1 cellular context compared by ENCODE assay signal in genomic region chrX:70254909-70255308, GRCh38.
A peak's percentile ranks its signal among the peaks of the same experiment; 100 is the strongest.
TF ChIP-seq lines count a peak whose summit lies in the region.

No MANE protein-coding gene starts in this region.

TF ChIP-seq in HepG2, 621 proteins besides CTCF, POLR2A, EP300 and RAD21:
- no peak for TF ChIP-seq ZNF547 (CRISPR knock-in tag; IDR thresholded peaks at IDR 0.05)
- no peak for TF ChIP-seq ZBTB42 (CRISPR knock-in tag; IDR thresholded peaks at IDR 0.05)
- peak; percentile 45 for TF ChIP-seq RARA (CRISPR knock-in tag; IDR thresholded peaks at IDR 0.05)
- peak; percentile 82 for TF ChIP-seq FOSL2 (CRISPR knock-in tag; IDR thresholded peaks at IDR 0.05)
- TF ChIP-seq HNF4A (CRISPR knock-in tag; IDR thresholded peaks at IDR 0.05): 0 out of 2 replicates have a peak, but pooled peaks have one; percentile 11
- TF ChIP-seq FOXA3 (CRISPR knock-in tag; IDR thresholded peaks at IDR 0.05): peak; percentile 62
- TF ChIP-seq HNRNPUL1 (IDR thresholded peaks at IDR 0.05; ENCODE audit: low read depth, low read length): no peak
- peak; percentile 27; the same call in 1 of the 2 replicates for TF ChIP-seq CREM (IDR thresholded peaks at IDR 0.05)
- TF ChIP-seq CREM (CRISPR knock-in tag; IDR thresholded peaks at IDR 0.05): no peak
- TF ChIP-seq SOX13 (IDR thresholded peaks at IDR 0.05): no peak
- peak in 1 of 2 experiments; percentile 24; a peak in 1 of 4 replicates for TF ChIP-seq SOX13 (CRISPR knock-in tag; conservative IDR thresholded peaks at IDR 0.05 in 1 of 2, IDR thresholded peaks at IDR 0.05 in 1 of 2)
- peak; percentile 61; the same call in 1 of the 2 replicates for TF ChIP-seq ONECUT2 (CRISPR knock-in tag; IDR thresholded peaks at IDR 0.05)
- TF ChIP-seq PCBP2 (optimal IDR thresholded peaks at IDR 0.05; ENCODE audit: low read depth, low read length, poor library complexity, severe bottlenecking): no peak
- peak; percentile 65 for TF ChIP-seq ARID5B (CRISPR knock-in tag; IDR thresholded peaks at IDR 0.05)
- 0 out of 2 replicates have a peak, but pooled peaks have one; percentile 27 for TF ChIP-seq FOSL1 (CRISPR knock-in tag; IDR thresholded peaks at IDR 0.05; ENCODE audit: borderline replicate concordance)
- 0 out of 2 replicates have a peak, but pooled peaks have one; percentile 33 for TF ChIP-seq NR2F6 (IDR thresholded peaks at IDR 0.05)
- no peak for TF ChIP-seq NR2F6 (CRISPR knock-in tag; IDR thresholded peaks at IDR 0.05)
- peak; percentile 65 for TF ChIP-seq GATAD2A (CRISPR knock-in tag; IDR thresholded peaks at IDR 0.05)
- no peak for TF ChIP-seq ZNF501 (CRISPR knock-in tag; IDR thresholded peaks at IDR 0.05)
- TF ChIP-seq RBM39 (IDR thresholded peaks at IDR 0.05; ENCODE audit: low read depth, low read length, poor library complexity, severe bottlenecking): no peak
- TF ChIP-seq AGO2 (optimal IDR thresholded peaks at IDR 0.05; ENCODE audit: low read depth, low read length): no peak
- TF ChIP-seq, protein P1, sequence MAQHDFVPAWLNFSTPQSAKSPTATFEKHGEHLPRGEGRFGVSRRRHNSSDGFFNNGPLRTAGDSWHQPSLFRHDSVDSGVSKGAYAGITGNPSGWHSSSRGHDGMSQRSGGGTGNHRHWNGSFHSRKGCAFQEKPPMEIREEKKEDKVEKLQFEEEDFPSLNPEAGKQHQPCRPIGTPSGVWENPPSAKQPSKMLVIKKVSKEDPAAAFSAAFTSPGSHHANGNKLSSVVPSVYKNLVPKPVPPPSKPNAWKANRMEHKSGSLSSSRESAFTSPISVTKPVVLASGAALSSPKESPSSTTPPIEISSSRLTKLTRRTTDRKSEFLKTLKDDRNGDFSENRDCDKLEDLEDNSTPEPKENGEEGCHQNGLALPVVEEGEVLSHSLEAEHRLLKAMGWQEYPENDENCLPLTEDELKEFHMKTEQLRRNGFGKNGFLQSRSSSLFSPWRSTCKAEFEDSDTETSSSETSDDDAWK (CRISPR knock-in tag; IDR thresholded peaks at IDR 0.05): no peak
- TF ChIP-seq, protein P2, sequence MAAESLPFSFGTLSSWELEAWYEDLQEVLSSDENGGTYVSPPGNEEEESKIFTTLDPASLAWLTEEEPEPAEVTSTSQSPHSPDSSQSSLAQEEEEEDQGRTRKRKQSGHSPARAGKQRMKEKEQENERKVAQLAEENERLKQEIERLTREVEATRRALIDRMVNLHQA (CRISPR knock-in tag; IDR thresholded peaks at IDR 0.05): no peak
- no peak for TF ChIP-seq IRX3 (CRISPR knock-in tag; IDR thresholded peaks at IDR 0.05; ENCODE audit: borderline replicate concordance, low read depth)
- no peak for TF ChIP-seq ZMYM3 (CRISPR knock-in tag; IDR thresholded peaks at IDR 0.05)
- TF ChIP-seq, protein P3, sequence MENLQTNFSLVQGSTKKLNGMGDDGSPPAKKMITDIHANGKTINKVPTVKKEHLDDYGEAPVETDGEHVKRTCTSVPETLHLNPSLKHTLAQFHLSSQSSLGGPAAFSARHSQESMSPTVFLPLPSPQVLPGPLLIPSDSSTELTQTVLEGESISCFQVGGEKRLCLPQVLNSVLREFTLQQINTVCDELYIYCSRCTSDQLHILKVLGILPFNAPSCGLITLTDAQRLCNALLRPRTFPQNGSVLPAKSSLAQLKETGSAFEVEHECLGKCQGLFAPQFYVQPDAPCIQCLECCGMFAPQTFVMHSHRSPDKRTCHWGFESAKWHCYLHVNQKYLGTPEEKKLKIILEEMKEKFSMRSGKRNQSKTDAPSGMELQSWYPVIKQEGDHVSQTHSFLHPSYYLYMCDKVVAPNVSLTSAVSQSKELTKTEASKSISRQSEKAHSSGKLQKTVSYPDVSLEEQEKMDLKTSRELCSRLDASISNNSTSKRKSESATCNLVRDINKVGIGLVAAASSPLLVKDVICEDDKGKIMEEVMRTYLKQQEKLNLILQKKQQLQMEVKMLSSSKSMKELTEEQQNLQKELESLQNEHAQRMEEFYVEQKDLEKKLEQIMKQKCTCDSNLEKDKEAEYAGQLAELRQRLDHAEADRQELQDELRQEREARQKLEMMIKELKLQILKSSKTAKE (CRISPR knock-in tag; IDR thresholded peaks at IDR 0.05; ENCODE audit: borderline replicate concordance): no peak
- TF ChIP-seq HNF4G (IDR thresholded peaks at IDR 0.05; ENCODE audit: borderline replicate concordance, low read depth, low read length): peak; percentile 14; the same call in 1 of the 2 replicates
- TF ChIP-seq HNF4G (CRISPR knock-in tag; IDR thresholded peaks at IDR 0.05; ENCODE audit: borderline replicate concordance, low read depth): no peak
- no peak for TF ChIP-seq ZNF776 (CRISPR knock-in tag; IDR thresholded peaks at IDR 0.05)
- TF ChIP-seq, protein P4, sequence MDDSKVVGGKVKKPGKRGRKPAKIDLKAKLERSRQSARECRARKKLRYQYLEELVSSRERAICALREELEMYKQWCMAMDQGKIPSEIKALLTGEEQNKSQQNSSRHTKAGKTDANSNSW (CRISPR knock-in tag; IDR thresholded peaks at IDR 0.05; ENCODE audit: borderline replicate concordance): no peak
- TF ChIP-seq HHEX (CRISPR knock-in tag; IDR thresholded peaks at IDR 0.05): 0 out of 2 replicates have a peak, but pooled peaks have one; percentile 41
- TF ChIP-seq TCF7 (IDR thresholded peaks at IDR 0.05; ENCODE audit: low read depth): peak; percentile 44; the same call in 1 of the 2 replicates
- no peak for TF ChIP-seq ZNF367 (CRISPR knock-in tag; IDR thresholded peaks at IDR 0.05; ENCODE audit: borderline replicate concordance)
- 0 out of 2 replicates have a peak, but pooled peaks have one; percentile 14 for TF ChIP-seq LCORL (IDR thresholded peaks at IDR 0.05)
- TF ChIP-seq LCORL (CRISPR knock-in tag; IDR thresholded peaks at IDR 0.05): no peak
- no peak for TF ChIP-seq ZFAT (CRISPR knock-in tag; conservative IDR thresholded peaks at IDR 0.05)
- no peak for TF ChIP-seq FOXA1 (IDR thresholded peaks at IDR 0.05)
- peak; percentile 49 for TF ChIP-seq FOXA1 (CRISPR knock-in tag; IDR thresholded peaks at IDR 0.05)
- no peak for TF ChIP-seq ZNF564 (CRISPR knock-in tag; IDR thresholded peaks at IDR 0.05)
- TF ChIP-seq ZNF33B (CRISPR knock-in tag; IDR thresholded peaks at IDR 0.05): no peak
- no peak for TF ChIP-seq KAT2B (IDR thresholded peaks at IDR 0.05; ENCODE audit: borderline replicate concordance, low read depth, low read length)
- no peak for TF ChIP-seq E2F5 (CRISPR knock-in tag; conservative IDR thresholded peaks at IDR 0.05)
- TF ChIP-seq ZSCAN21 (CRISPR knock-in tag; IDR thresholded peaks at IDR 0.05; ENCODE audit: borderline replicate concordance): no peak
TF ChIP-seq in HepG2: peak in this region for 16.
